In genomic region chr4:8391972-8392371, GRCh38 we compare ENCODE assay signal across 1 cellular context.
TF ChIP-seq lines count a peak whose summit lies in the region.

No MANE protein-coding gene starts in this region.

TF ChIP-seq in HepG2, 621 proteins besides CTCF, POLR2A, EP300 and RAD21 (continued from another document):
- peak; percentile 58 for TF ChIP-seq ZBTB40 (IDR thresholded peaks at IDR 0.05)
- peak; percentile 98 for TF ChIP-seq ZBTB40 (CRISPR knock-in tag; IDR thresholded peaks at IDR 0.05)
- peak; percentile 33; the same call in 1 of the 2 replicates for TF ChIP-seq TFAP4 (IDR thresholded peaks at IDR 0.05; ENCODE audit: borderline replicate concordance, low read depth)
- TF ChIP-seq GATAD1 (CRISPR knock-in tag; IDR thresholded peaks at IDR 0.05), result no peak
- TF ChIP-seq ELK4 (CRISPR knock-in tag; IDR thresholded peaks at IDR 0.05; ENCODE audit: borderline replicate concordance), result no peak
